ENCODE assay signal across 16 cellular contexts in genomic region chr20:5550738-5551529, GRCh38. TPM values are rescaled to one million over a fixed set of nuclear protein-coding genes. Genes with fewer than 3 reads are reported as not detected.
DNase-seq lines count a peak whose midpoint lies in the region; ATAC-seq, FAIRE-seq and TF ChIP-seq lines count a peak whose summit lies in the region.
"Had no signal": no experiment of that assay in that cellular context is flagged by ENCODE, and none has a peak within 500 bp of the region (broad histone marks: within the 10 kb centered on the region; RNA-seq: fewer than 3 reads in every experiment).

No MANE protein-coding gene starts in this region.

- 72% methylated on average over 8 of the region's 8 CpGs for whole genome bisulfite sequencing in right cardiac atrium
- 94% methylated on average over 7 of the region's 8 CpGs for WGBS in mesenchymal stem cell

- H2BK15ac ChIP-seq in mesenchymal stem cell (ENCODE audit: low read depth, poor library complexity, severe bottlenecking) = no peak overlapping the region

- no peaks in the 10 kb centered on the region for H3K4me1 ChIP-seq in right cardiac atrium (ENCODE audit: control insufficient read depth, insufficient read depth, low read length)
- peaks cover 7% of the 10 kb centered on the region for H3K4me1 ChIP-seq in upper lobe of right lung
- no peaks in the 10 kb centered on the region for H3K4me1 ChIP-seq in mesenchymal stem cell (ENCODE audit: control insufficient read depth, insufficient read depth, low read depth, low read length)
- H3K4me1 ChIP-seq: psoas muscle had no signal

- intact Hi-C loops in left ventricle myocardium superior (cut with micrococcal nuclease) (no loop called here), cardiac septum (cut with DNase I) (no loop called here), right cardiac atrium (cut with DNase I) (no loop called here), upper lobe of right lung (cut with DNase I) (no loop called here)

- H2BK120ac ChIP-seq in mesenchymal stem cell (ENCODE audit: low read depth, low read length) = no peak overlapping the region

- H2BK12ac ChIP-seq in mesenchymal stem cell (ENCODE audit: low read length in 2 of 2) = no peak overlapping the region

- H3K18ac ChIP-seq in mesenchymal stem cell (ENCODE audit: low read depth in 1 of 2, low read length in 2 of 2) = no peak overlapping the region

- peak; percentile 3 for DNase-seq in DMS153 (lab: John Stamatoyannopoulos, UW)
- no peak for DNase-seq in DMS153 treated with DMSO at 0.1 percent for 48 hours (lab: John Stamatoyannopoulos, UW; ENCODE audit: unreplicated experiment)
- no peak for DNase-seq in left ventricle myocardium superior
- no peak for DNase-seq in cardiac septum (ENCODE audit: low spot score)
- DNase-seq in right cardiac atrium = no peak
- no peak for DNase-seq in upper lobe of right lung
- DNase-seq in mesenchymal stem cell = no peak
- DNase-seq in H54 (ENCODE audit: insufficient read length, low spot score) = no peak
- DNase-seq: activated CD4-positive, alpha-beta T cell treated with anti-CD3 and anti-CD28 coated beads, Interleukin-2, amount 50 U/mL, for 4 hours; KG1; NCI-H510A; psoas muscle; substantia nigra had no signal

- ATAC-seq in left ventricle myocardium superior (peak; percentile 74), right cardiac atrium (peak; percentile 43 to 51), upper lobe of right lung (peak; percentile 53)
- ATAC-seq: psoas muscle had no signal

- no peak for TF ChIP-seq CTCF in upper lobe of right lung (IDR thresholded peaks at IDR 0.05)

- no peak overlapping the region for H3K4me3 ChIP-seq in right cardiac atrium (ENCODE audit: low read length)
- no peak overlapping the region for H3K4me3 ChIP-seq in upper lobe of right lung
- no peak overlapping the region for H3K4me3 ChIP-seq in mesenchymal stem cell (ENCODE audit: insufficient read depth in 1 of 2, low read depth in 1 of 2, low read length in 2 of 2)
- H3K4me3 ChIP-seq: psoas muscle had no signal

- FAIRE-seq in H54 (lab: Jason Lieb, UNC) = no peak
- FAIRE-seq: G401.6 had no signal

- H3K14ac ChIP-seq in mesenchymal stem cell (ENCODE audit: low read length in 2 of 2) = no peak overlapping the region

- H3K4ac ChIP-seq in mesenchymal stem cell (ENCODE audit: low read depth in 1 of 2, low read length in 2 of 2) = no peak overlapping the region

- no peak overlapping the region for H4K8ac ChIP-seq in mesenchymal stem cell (ENCODE audit: low read length)

- H3K79me1 ChIP-seq in mesenchymal stem cell (replicated peaks; ENCODE audit: low read length, poor library complexity, severe bottlenecking) = no peaks in the 10 kb centered on the region

- no peak overlapping the region for H3K4me2 ChIP-seq in mesenchymal stem cell (ENCODE audit: low read length, poor library complexity, severe bottlenecking)

- no peak overlapping the region for H2BK5ac ChIP-seq in mesenchymal stem cell (ENCODE audit: low read depth, low read length, poor library complexity, severe bottlenecking)

- H3K36me3 ChIP-seq in upper lobe of right lung (peaks cover 84% of the 10 kb centered on the region), mesenchymal stem cell (ENCODE audit: control insufficient read depth in 1 of 2, insufficient read depth in 2 of 2, low read depth in 1 of 2, low read length in 2 of 2) (peaks cover 3 to 64% of the 10 kb centered on the region in 2 experiments)

- H3K9me3 ChIP-seq in right cardiac atrium (ENCODE audit: control insufficient read depth, low read length) = no peaks in the 10 kb centered on the region
- no peaks in the 10 kb centered on the region for H3K9me3 ChIP-seq in upper lobe of right lung
- no peaks in the 10 kb centered on the region for H3K9me3 ChIP-seq in mesenchymal stem cell (ENCODE audit: control insufficient read depth, low read length)
- H3K9me3 ChIP-seq: psoas muscle had no signal

- TF ChIP-seq POLR2A in H54 (IDR thresholded peaks at IDR 0.05; ENCODE audit: low read depth, low read length) = no peak

- H2AFZ ChIP-seq in mesenchymal stem cell (ENCODE audit: low read depth, low read length) = no peak overlapping the region

- H3K23ac ChIP-seq in mesenchymal stem cell (ENCODE audit: low read length in 2 of 2) = no peak overlapping the region

- no peak overlapping the region for H2AK5ac ChIP-seq in mesenchymal stem cell (ENCODE audit: low read length, severe bottlenecking)

- H3K27ac ChIP-seq in right cardiac atrium (ENCODE audit: low read length) (no peak overlapping the region), upper lobe of right lung (no peak overlapping the region), mesenchymal stem cell (ENCODE audit: low read length, poor library complexity, severe bottlenecking) (no peak overlapping the region)
- H3K27ac ChIP-seq: 22Rv1, psoas muscle, RWPE1 had no signal

- H3K27me3 ChIP-seq in right cardiac atrium (ENCODE audit: control insufficient read depth, insufficient read depth) (no peaks in the 10 kb centered on the region), upper lobe of right lung (no peaks in the 10 kb centered on the region), mesenchymal stem cell (ENCODE audit: control insufficient read depth in 1 of 2, insufficient read depth in 1 of 2, low read length in 2 of 2) (no peaks in the 10 kb centered on the region)

- H3K9ac ChIP-seq in mesenchymal stem cell (ENCODE audit: low read length) = no peak overlapping the region

- no peak overlapping the region for H4K91ac ChIP-seq in mesenchymal stem cell (ENCODE audit: low read length)

RNA-seq across cellular contexts. Expression of gene GPCPD1, which starts 59.9 kb away (rescaled TPM):
- total RNA-seq in left ventricle myocardium superior = 20.1 TPM
- 17.3 TPM for total RNA-seq in cardiac septum
- 10 to 100 TPM; 26.7 to 31.2 (median 28.7) TPM for total RNA-seq in right cardiac atrium
- 8.9 TPM for polyA plus RNA-seq in right cardiac atrium
- total RNA-seq in upper lobe of right lung = 104 TPM
- polyA plus RNA-seq in mesenchymal stem cell (2013, experiment 1 of 2) = 16.4 TPM
- 16.4 TPM for polyA plus RNA-seq in mesenchymal stem cell (2013, experiment 2 of 2)
